Comparison of ENCODE assay signal across 8 cellular contexts in the genomic region with DNA sequence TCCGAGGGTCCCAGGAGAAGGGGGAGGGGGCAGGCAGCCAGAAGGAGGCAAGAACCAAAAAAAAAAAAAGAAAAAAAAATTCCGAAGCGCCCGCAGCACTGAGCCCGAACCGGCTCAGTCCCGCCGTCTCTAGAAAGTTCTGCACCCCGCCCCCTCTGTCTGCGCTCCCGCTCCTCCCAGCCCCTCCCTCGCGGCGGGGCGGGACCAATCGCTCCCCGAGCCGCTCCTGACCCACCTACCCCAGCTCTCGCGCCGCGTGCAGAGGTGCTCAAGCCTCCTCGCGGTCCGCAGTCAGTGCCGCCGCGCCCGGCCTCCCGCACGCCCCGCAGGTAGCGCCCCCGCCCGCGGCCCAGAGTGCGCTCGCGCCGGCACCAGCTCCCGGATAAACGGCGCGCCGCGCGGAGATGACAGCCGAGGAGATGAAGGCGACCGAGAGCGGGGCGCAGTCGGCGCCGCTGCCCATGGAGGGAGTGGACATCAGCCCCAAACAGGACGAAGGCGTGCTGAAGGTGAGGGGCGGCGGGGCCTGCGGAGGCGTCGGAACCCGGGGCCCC. TPM values are rescaled to one million over a fixed set of nuclear protein-coding genes. Genes with fewer than 3 reads are reported as not detected.
A peak's percentile ranks its signal among the peaks of the same experiment; 100 is the strongest.
DNase-seq lines count a peak whose midpoint lies in the region; ATAC-seq and TF ChIP-seq lines count a peak whose summit lies in the region.

Gene FKBP4, plus strand, starts transcription at position 235 of the 554 bp plus-strand sequence. Its CDS starts 170 bp downstream, at position 405.

- H3K36me3 Mint-ChIP-seq in activated CD4-positive, alpha-beta T cell treated with anti-CD3 and anti-CD28 coated beads for 36 hours (ENCODE audit: low read depth), result peaks cover 36% of the 10 kb centered on the region
- H3K36me3 Mint-ChIP-seq in chondrocyte (ENCODE audit: low read depth), result peaks cover 18% of the 10 kb centered on the region

- peak within 1 kb of the TSS; percentile 90 for H3K4me3 Mint-ChIP-seq in activated CD4-positive, alpha-beta T cell treated with anti-CD3 and anti-CD28 coated beads for 36 hours
- H3K4me3 Mint-ChIP-seq in chondrocyte (ENCODE audit: unreplicated experiment), result peak within 1 kb of the TSS; percentile 87

- TF ChIP-seq CTCF in chondrocyte (IDR thresholded peaks at IDR 0.05), result peak; percentile 22

- H3K27me3 Mint-ChIP-seq in activated CD4-positive, alpha-beta T cell treated with anti-CD3 and anti-CD28 coated beads for 36 hours, result no peaks in the 10 kb centered on the region
- no peaks in the 10 kb centered on the region for H3K27me3 Mint-ChIP-seq in chondrocyte (ENCODE audit: low read depth)

- H3K9me3 Mint-ChIP-seq in activated CD4-positive, alpha-beta T cell treated with anti-CD3 and anti-CD28 coated beads for 36 hours (ENCODE audit: low read depth), result no peaks in the 10 kb centered on the region
- H3K9me3 Mint-ChIP-seq in chondrocyte (ENCODE audit: low read depth), result no peaks in the 10 kb centered on the region

- POLR2A ChIA-PET in activated CD4-positive, alpha-beta T cell treated with anti-CD3 and anti-CD28 coated beads for 36 hours (lab: Charles Lee), result interaction anchor here (0.7 to 1.5 kb wide), 3 partner anchors 82 to 1335 kb away, joined by 3 to 4 read pairs (median 3); partner anchors contain the start of genes FOXM1 and RHNO1

- ATAC-seq in GM19023 (IDR thresholded peaks at IDR 0.05; ENCODE audit: unreplicated experiment) (peak; percentile 78), HG03175 (IDR thresholded peaks at IDR 0.05; ENCODE audit: unreplicated experiment) (peak; percentile 78)
- ATAC-seq in activated CD4-positive, alpha-beta T cell treated with anti-CD3 and anti-CD28 coated beads for 36 hours, result peak; percentile 90

- CTCF ChIA-PET in activated CD4-positive, alpha-beta T cell treated with anti-CD3 and anti-CD28 coated beads for 36 hours (lab: Charles Lee), result interaction anchor here (1.0 kb wide), 1 partner anchor 104 kb away, joined by 5 read pairs; no protein-coding TSS in a partner anchor

- DNase-seq in AML-193 (lab: John Stamatoyannopoulos, UW) (peak; percentile 62 to 77), NCI-H446 (lab: John Stamatoyannopoulos, UW) (peak; percentile 30 to 81), chondrocyte (ENCODE audit: low spot score) (no peak), kidney tubule cell (ENCODE audit: low spot score) (peak; percentile 87)
- peak; percentile 95 for DNase-seq in activated CD4-positive, alpha-beta T cell treated with anti-CD3 and anti-CD28 coated beads for 36 hours
- peak; percentile 73 to 88 (median 78) for DNase-seq in stimulated activated CD4-positive, alpha-beta T cell treated with anti-CD3 and anti-CD28 coated beads, Interleukin-1b, Interleukin-23, amount 100 ng/mL, for 24 hours (ENCODE audit: low read depth in 4 of 4, low spot score in 1 of 4)

- H3K4me1 Mint-ChIP-seq in activated CD4-positive, alpha-beta T cell treated with anti-CD3 and anti-CD28 coated beads for 36 hours, result peaks cover 20% of the 10 kb centered on the region
- peaks cover 16% of the 10 kb centered on the region for H3K4me1 Mint-ChIP-seq in chondrocyte (ENCODE audit: low read depth)

- H3K27ac Mint-ChIP-seq in activated CD4-positive, alpha-beta T cell treated with anti-CD3 and anti-CD28 coated beads for 36 hours, result peak within 1 kb of the TSS; percentile 67
- peak within 1 kb of the TSS; percentile 32 for H3K27ac Mint-ChIP-seq in chondrocyte (ENCODE audit: unreplicated experiment)

- intact Hi-C loops in activated CD4-positive, alpha-beta T cell treated with anti-CD3 and anti-CD28 coated beads for 36 hours (cut with DNase I, micrococcal nuclease), result loop anchor here (1.0 to 10.0 kb wide), 5 partner anchors 17 to 1100 kb away; partner anchors contain the start of genes ITFG2 (in 2 of the 2), ADIPOR2 (in 1 of the 2), FOXM1 (in 1 of the 2) and RHNO1 (in 1 of the 2)

RNA-seq across cellular contexts. Expression of gene FKBP4, which starts in this region (rescaled TPM):
- 100 to 1,000 TPM; 129 to 182 TPM for total RNA-seq in activated CD4-positive, alpha-beta T cell treated with anti-CD3 and anti-CD28 coated beads for 36 hours
- 47.5 to 56.9 TPM (median 56.2 TPM) in 3 replicates for total RNA-seq in chondrocyte
